In genomic region chr11:39236916-39237315, GRCh38 we compare ENCODE assay signal across 16 cellular contexts.
"Had no signal": no experiment of that assay in that cellular context is flagged by ENCODE, and none has a peak within 500 bp of the region (broad histone marks: within the 10 kb centered on the region; RNA-seq: fewer than 3 reads in every experiment).

No MANE protein-coding gene starts in this region.

- DNase-seq: activated CD4-positive, alpha-beta T cell treated with anti-CD3 and anti-CD28 coated beads for 4 hours; activated CD8-positive, alpha-beta T cell treated with anti-CD3 and anti-CD28 coated beads for 36 hours; activated effector memory CD4-positive, alpha-beta T cell treated with Interleukin-2 at 50 U/mL for 16 hours; activated T-cell treated with anti-CD3 and anti-CD28 coated beads, Interleukin-2, amount 50 U/mL, for 4 hours; effector CD4-positive, alpha-beta T cell; heart right ventricle; retina; stimulated activated CD4-positive, alpha-beta T cell treated with anti-CD3 and anti-CD28 coated beads, Interleukin-2, amount 100 ng/mL, for 48 hours; T-helper 2 cell; uterus had no signal

- H3K36me3 ChIP-seq: adrenal gland, heart right ventricle, uterus had no signal

- H3K4me3 ChIP-seq: adrenal gland, coronary artery, heart right ventricle, uterus had no signal

- H3K27ac ChIP-seq: coronary artery, heart right ventricle, parathyroid adenoma, uterus had no signal

- H3K4me1 ChIP-seq: adrenal gland, heart right ventricle, parathyroid adenoma, uterus had no signal

- ATAC-seq: activated CD8-positive, alpha-beta T cell treated with anti-CD3 and anti-CD28 coated beads for 36 hours; activated T-cell treated with anti-CD3 and anti-CD28 coated beads, Interleukin-2, amount 50 U/mL, for 4 hours; heart right ventricle; left lobe of liver; stimulated activated memory B cell treated with anti-CD40 and anti-IgM and Interleukin-4, amounts not matched to agents 10 μg/mL and 1 μg/mL and 100 μg/mL, for 72 hours; WTC11 had no signal

- H2AFZ ChIP-seq: parathyroid adenoma had no signal

- H3K9ac ChIP-seq: parathyroid adenoma had no signal

- H3K9me3 ChIP-seq: adrenal gland, uterus had no signal

- H3K27me3 ChIP-seq: adrenal gland, heart right ventricle, uterus had no signal

- H3K79me2 ChIP-seq: parathyroid adenoma had no signal
